8 cellular contexts compared by ENCODE assay signal in the genomic region with DNA sequence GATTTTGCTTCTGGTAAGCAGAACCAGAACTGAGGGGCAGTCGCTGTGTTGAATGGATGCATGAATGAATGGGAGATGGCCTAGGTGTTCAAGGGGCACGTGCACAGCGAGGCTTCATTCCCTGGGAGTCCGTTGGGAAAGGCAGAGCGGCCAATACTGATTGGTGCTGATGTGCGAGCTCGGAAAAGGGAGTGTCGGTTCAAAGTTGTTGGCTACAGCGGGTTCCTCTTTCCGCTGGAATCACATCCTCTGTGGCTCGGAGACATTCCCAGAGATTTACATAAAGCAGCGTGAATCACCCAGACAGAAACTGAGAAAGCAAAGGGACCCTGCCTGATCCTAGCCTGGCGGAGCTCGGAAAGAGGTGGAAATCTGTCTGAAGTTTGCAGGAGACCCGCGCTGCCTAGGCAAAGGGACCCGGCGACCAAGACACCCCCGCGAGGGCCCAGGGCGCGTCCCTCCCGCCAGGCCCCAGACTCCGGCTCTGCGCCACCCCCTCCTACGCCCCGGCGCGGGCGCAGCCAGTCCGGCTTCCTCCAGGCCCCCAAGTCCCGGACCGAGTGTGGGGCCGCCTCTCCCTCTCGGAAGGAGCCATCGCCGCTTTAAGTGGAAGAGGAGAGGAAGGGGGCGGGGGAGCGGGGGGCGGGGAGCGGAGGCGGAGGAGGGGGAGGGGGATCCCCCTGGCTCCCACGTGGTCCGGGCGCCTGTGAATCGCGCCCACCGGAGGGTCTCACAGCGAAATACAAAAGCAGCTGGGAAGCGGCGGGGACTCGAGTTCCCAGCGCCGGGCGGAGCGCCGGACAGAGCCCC. TPM values are rescaled to one million over a fixed set of nuclear protein-coding genes. Genes with fewer than 3 reads are reported as not detected.
DNase-seq lines count a peak whose midpoint lies in the region; ATAC-seq and TF ChIP-seq lines count a peak whose summit lies in the region.

A gene with protein sequence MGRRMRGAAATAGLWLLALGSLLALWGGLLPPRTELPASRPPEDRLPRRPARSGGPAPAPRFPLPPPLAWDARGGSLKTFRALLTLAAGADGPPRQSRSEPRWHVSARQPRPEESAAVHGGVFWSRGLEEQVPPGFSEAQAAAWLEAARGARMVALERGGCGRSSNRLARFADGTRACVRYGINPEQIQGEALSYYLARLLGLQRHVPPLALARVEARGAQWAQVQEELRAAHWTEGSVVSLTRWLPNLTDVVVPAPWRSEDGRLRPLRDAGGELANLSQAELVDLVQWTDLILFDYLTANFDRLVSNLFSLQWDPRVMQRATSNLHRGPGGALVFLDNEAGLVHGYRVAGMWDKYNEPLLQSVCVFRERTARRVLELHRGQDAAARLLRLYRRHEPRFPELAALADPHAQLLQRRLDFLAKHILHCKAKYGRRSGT (plus strand): TSS at position 774 of the 810 bp plus-strand sequence. CDS start 177 bp downstream, outside the sequence.

- H3K4me1 Mint-ChIP-seq in CD4-positive, alpha-beta memory T cell = peaks cover 6 to 29% (median 11%) of the 10 kb centered on the region in 4 donors

- no peak within 1 kb of the TSS for H3K27ac ChIP-seq in CD4-positive, alpha-beta memory T cell (ENCODE audit: low read depth, low read length)
- H3K27ac ChIP-seq in right atrium auricular region = peak within 1 kb of the TSS; percentile 65 to 81

- H3K36me3 ChIP-seq in CD4-positive, alpha-beta memory T cell (ENCODE audit: insufficient read depth, low read length) = no peaks in the 10 kb centered on the region
- no peaks in the 10 kb centered on the region for H3K36me3 ChIP-seq in right atrium auricular region

- H3K27me3 ChIP-seq in CD4-positive, alpha-beta memory T cell (ENCODE audit: insufficient read depth, low read length) = peaks cover 27% of the 10 kb centered on the region
- no peaks in the 10 kb centered on the region for H3K27me3 ChIP-seq in right atrium auricular region

- H3K9me3 Mint-ChIP-seq in CD4-positive, alpha-beta memory T cell = peaks cover 0 to 1% (median 0%) of the 10 kb centered on the region in 8 donors

- peak within 1 kb of the TSS; percentile 61 to 86 (median 79) for H3K4me3 Mint-ChIP-seq in CD4-positive, alpha-beta memory T cell

- intact Hi-C loops in CD4-positive, alpha-beta memory T cell (cut with micrococcal nuclease) = loop anchor here (2.0 to 5.0 kb wide), 2 partner anchors 45 to 1129 kb away; a partner anchor contains a TSS
- intact Hi-C loops in posterior cingulate gyrus (cut with DNase I) = loop anchor here (1.0 to 10.0 kb wide), 5 partner anchors 44 to 874 kb away; a partner anchor contains a TSS

- H3K27me3 Mint-ChIP-seq in CD4-positive, alpha-beta memory T cell = peaks cover 43 to 49% of the 10 kb centered on the region in 2 donors

- H3K4me3 ChIP-seq in CD4-positive, alpha-beta memory T cell (ENCODE audit: low read length in 2 of 2) = no peak within 1 kb of the TSS
- H3K4me3 ChIP-seq in astrocyte of the cerebellum (ENCODE audit: low read depth, low read length) = peak within 1 kb of the TSS; percentile 52
- H3K4me3 ChIP-seq in right atrium auricular region = peak within 1 kb of the TSS; percentile 47 to 63

- in situ Hi-C loops in astrocyte of the cerebellum (cut with HindIII; ENCODE audit: low sequenced_read_pairs) = no loop called here

- POLR2A ChIA-PET in CD4-positive, alpha-beta memory T cell (lab: Charles Lee; ENCODE audit: partially characterized antibody) = no interaction called here

- no peaks in the 10 kb centered on the region for H3K9me3 ChIP-seq in CD4-positive, alpha-beta memory T cell (ENCODE audit: control insufficient read depth in 1 of 2, low read length in 2 of 2)
- no peaks in the 10 kb centered on the region for H3K9me3 ChIP-seq in right atrium auricular region

- H3K27ac Mint-ChIP-seq in CD4-positive, alpha-beta memory T cell = no peak within 1 kb of the TSS

- peaks cover 15% of the 10 kb centered on the region for H3K4me1 ChIP-seq in CD4-positive, alpha-beta memory T cell (ENCODE audit: insufficient read depth, low read length)
- peaks cover 0 to 31% of the 10 kb centered on the region in 2 donors for H3K4me1 ChIP-seq in right atrium auricular region

- peaks cover 0 to 2% of the 10 kb centered on the region in 2 donors for H3K36me3 Mint-ChIP-seq in CD4-positive, alpha-beta memory T cell

- TF ChIP-seq CTCF in astrocyte of the cerebellum (IDR thresholded peaks at IDR 0.05; ENCODE audit: low read depth, low read length, missing control alignments) (no peak), right atrium auricular region (IDR thresholded peaks at IDR 0.05) (no peak)

- DNase-seq in CD4-positive, alpha-beta memory T cell = peak in 2 of 5 donors; percentile 5 to 12
- peak; percentile 31 for DNase-seq in OCI-M1 (lab: John Stamatoyannopoulos, UW)
- peak; percentile 72 for DNase-seq in astrocyte of the cerebellum (ENCODE audit: low read depth)
- peak; percentile 78 for DNase-seq in right atrium auricular region (ENCODE audit: low spot score)
- DNase-seq in posterior cingulate gyrus = peak; percentile 26 to 91 (median 36)
- no peak for DNase-seq in NK-92 (lab: John Stamatoyannopoulos, UW; ENCODE audit: unreplicated experiment)

- CTCF ChIA-PET in CD4-positive, alpha-beta memory T cell (lab: Charles Lee; ENCODE audit: partially characterized antibody) = interaction anchor here (1.0 to 1.8 kb wide), 3 partner anchors 11 to 649 kb away, joined by 4 to 8 read pairs (median 4); no protein-coding TSS in a partner anchor

- peak; percentile 26 for ATAC-seq in GM19043 (IDR thresholded peaks at IDR 0.05; ENCODE audit: low read depth, unreplicated experiment)
- ATAC-seq in HG03354 (IDR thresholded peaks at IDR 0.05; ENCODE audit: poor library complexity, severe bottlenecking, unreplicated experiment) = peak; percentile 38

RNA-seq across cellular contexts. Expression of the gene that starts here (rescaled TPM):
- total RNA-seq in CD4-positive, alpha-beta memory T cell = not detected
- under 1 TPM in 1 of 2 donors, not detected in 1; 0.10 TPM for polyA plus RNA-seq in CD4-positive, alpha-beta memory T cell
- 1 to 10 TPM; 1.9 to 3.9 TPM for total RNA-seq in right atrium auricular region

Comparison
In these comparisons a context has a peak if more than half of its experiments do, and no peak if none do; other contexts are left out.
1. H3K4me3 ChIP-seq: peak in astrocyte of the cerebellum (single experiment) and right atrium auricular region (2 of 2); none in CD4-positive, alpha-beta memory T cell (0 of 2).